In the genomic region with DNA sequence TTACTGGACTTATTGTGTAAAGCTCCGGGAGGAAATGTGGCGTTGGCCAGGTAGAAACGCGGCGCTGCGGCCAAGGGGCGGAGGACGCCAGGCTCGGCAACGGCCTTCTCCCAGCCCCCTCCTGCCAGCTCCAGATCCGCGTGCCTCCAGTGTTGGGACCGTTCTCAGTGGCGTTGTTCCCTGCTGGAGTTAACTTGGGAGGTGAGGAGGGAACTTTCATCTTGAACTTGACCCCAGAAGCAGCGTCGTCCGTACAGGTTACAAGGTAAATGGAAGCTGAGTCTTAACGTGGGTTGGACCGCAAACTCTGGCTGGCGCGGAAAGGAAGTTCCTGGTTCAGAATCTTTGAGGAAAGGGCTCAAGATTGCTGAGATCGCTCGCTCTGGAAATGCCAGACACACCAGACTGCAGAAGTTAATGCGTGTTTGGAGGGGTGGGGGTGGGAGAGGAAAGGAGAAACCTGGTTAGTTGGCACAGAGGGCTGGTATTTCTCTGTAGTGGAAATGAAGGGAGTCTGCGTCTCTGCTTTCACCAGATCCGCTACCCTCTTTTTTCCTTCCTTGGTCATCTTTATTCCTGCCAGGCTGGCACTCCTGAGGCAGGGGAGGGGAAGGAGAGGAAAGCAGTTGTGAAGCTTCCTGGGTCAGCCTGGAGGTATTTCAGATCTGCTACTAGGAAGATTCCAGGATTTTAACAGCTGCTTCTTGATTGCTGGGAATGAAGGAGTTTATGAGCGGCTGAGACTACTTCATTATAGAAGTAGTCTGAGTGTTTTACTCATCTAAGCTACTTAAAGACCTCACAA, we compare ENCODE assay signal across 8 cellular contexts. TPM values are rescaled to one million over a fixed set of nuclear protein-coding genes. Genes with fewer than 3 reads are reported as not detected.
DNase-seq lines count a peak whose midpoint lies in the region; ATAC-seq and TF ChIP-seq lines count a peak whose summit lies in the region.

No MANE protein-coding gene starts in this region.

- 3 to 4% methylated on average over 11 to 27 of the region's 27 CpGs for WGBS in endodermal cell (ENCODE audit: insufficient coverage in 1 of 2, insufficient read length in 1 of 2), 2 experiments

- peak; percentile 3; the same call in 1 of the 3 replicates for ATAC-seq in RWPE2 (ENCODE audit: low read depth)

- peak overlapping the region; percentile 80 for H3K4me3 Mint-ChIP-seq in endodermal cell
- H3K4me3 Mint-ChIP-seq in mesothelial cell of epicardium: peak overlapping the region; percentile 96
- peak overlapping the region; percentile 96 for H3K4me3 Mint-ChIP-seq in type B pancreatic cell

- H3K4me1 ChIP-seq in RWPE2 (ENCODE audit: insufficient read depth, poor library complexity, severe bottlenecking) (peaks cover 51% of the 10 kb centered on the region), endodermal cell (ENCODE audit: control insufficient read depth, insufficient read depth, low read length) (peaks cover 6% of the 10 kb centered on the region)

- H3K27me3 ChIP-seq in RWPE2 (ENCODE audit: insufficient read depth, poor library complexity, severe bottlenecking) (no peaks in the 10 kb centered on the region), endodermal cell (ENCODE audit: control insufficient read depth, insufficient read depth, low read length, poor library complexity, severe bottlenecking) (peaks cover 40% of the 10 kb centered on the region)

- H3K27ac ChIP-seq in RWPE2 (ENCODE audit: poor library complexity, severe bottlenecking) (peak overlapping the region; percentile 79), endodermal cell (ENCODE audit: low read depth, low read length) (no peak overlapping the region)

- DNase-seq in SIG-M5 treated with dmso at 0.1 percent for 504 hours (lab: John Stamatoyannopoulos, UW; ENCODE audit: unreplicated experiment) (peak; percentile 7), SIG-M5 (lab: John Stamatoyannopoulos, UW) (no peak), RWPE2 (ENCODE audit: low spot score) (no peak), endodermal cell (peak; percentile 83), mesothelial cell of epicardium (ENCODE audit: low spot score in 2 of 2, unreplicated experiment in 2 of 2) (peak; percentile 24 to 50), type B pancreatic cell (ENCODE audit: extremely low spot score, unreplicated experiment) (no peak), COR-L47 (lab: John Stamatoyannopoulos, UW) (no peak)
- DNase-seq in central memory CD4-positive, alpha-beta T cell: no peak

- H3K9ac ChIP-seq in endodermal cell (ENCODE audit: extremely low read depth, low read length, poor library complexity, severe bottlenecking): peak overlapping the region; percentile 66

- H3K4me3 ChIP-seq in RWPE2 (ENCODE audit: severe bottlenecking) (peak overlapping the region; percentile 87), endodermal cell (ENCODE audit: low read length) (peak overlapping the region; percentile 88)

- peaks cover 18% of the 10 kb centered on the region for H3K4me1 Mint-ChIP-seq in endodermal cell
- H3K4me1 Mint-ChIP-seq in mesothelial cell of epicardium: peaks cover 72% of the 10 kb centered on the region
- H3K4me1 Mint-ChIP-seq in type B pancreatic cell (ENCODE audit: unreplicated experiment): peaks cover 55% of the 10 kb centered on the region

- H3K9me3 ChIP-seq in RWPE2 (ENCODE audit: severe bottlenecking): no peaks in the 10 kb centered on the region
- H3K9me3 ChIP-seq in endodermal cell (ENCODE audit: control insufficient read depth, low read length): no peaks in the 10 kb centered on the region

- no peaks in the 10 kb centered on the region for H3K9me3 Mint-ChIP-seq in endodermal cell
- no peaks in the 10 kb centered on the region for H3K9me3 Mint-ChIP-seq in mesothelial cell of epicardium
- H3K9me3 Mint-ChIP-seq in type B pancreatic cell: no peaks in the 10 kb centered on the region

- peaks cover 81% of the 10 kb centered on the region for H3K27me3 Mint-ChIP-seq in endodermal cell (ENCODE audit: insufficient read depth)
- no peaks in the 10 kb centered on the region for H3K27me3 Mint-ChIP-seq in mesothelial cell of epicardium (ENCODE audit: low read depth)
- H3K27me3 Mint-ChIP-seq in type B pancreatic cell: peaks cover 2% of the 10 kb centered on the region

- H3K27ac Mint-ChIP-seq in endodermal cell: peak overlapping the region; percentile 52
- peak overlapping the region; percentile 97 for H3K27ac Mint-ChIP-seq in mesothelial cell of epicardium
- H3K27ac Mint-ChIP-seq in type B pancreatic cell: peak overlapping the region; percentile 91

- TF ChIP-seq CTCF in RWPE2 (IDR thresholded peaks at IDR 0.05; ENCODE audit: poor library complexity, severe bottlenecking): no peak
- TF ChIP-seq CTCF in endodermal cell (conservative IDR thresholded peaks at IDR 0.05): no peak
- no peak for TF ChIP-seq CTCF in mesothelial cell of epicardium (IDR thresholded peaks at IDR 0.05; ENCODE audit: unreplicated experiment)
- TF ChIP-seq CTCF in type B pancreatic cell (conservative IDR thresholded peaks at IDR 0.05): no peak

- no peaks in the 10 kb centered on the region for H3K36me3 Mint-ChIP-seq in endodermal cell (ENCODE audit: low read depth)
- no peaks in the 10 kb centered on the region for H3K36me3 Mint-ChIP-seq in mesothelial cell of epicardium
- H3K36me3 Mint-ChIP-seq in type B pancreatic cell: peaks cover 7% of the 10 kb centered on the region

- H3K36me3 ChIP-seq in RWPE2 (ENCODE audit: low read depth) (peaks cover 7% of the 10 kb centered on the region), endodermal cell (ENCODE audit: control insufficient read depth, insufficient read depth, low read length) (no peaks in the 10 kb centered on the region)

RNA-seq across cellular contexts. Expression of gene TANC1, which starts 1.5 kb away (rescaled TPM):
- 1 to 10 TPM; 2.9 to 9.5 TPM for total RNA-seq in endodermal cell
- 15.0 TPM for polyA plus RNA-seq in endodermal cell (2013, experiment 1 of 2)
- 15.6 TPM for polyA plus RNA-seq in endodermal cell (2013, experiment 2 of 2)
- 132 to 138 TPM (median 134 TPM) in 3 replicates for total RNA-seq in mesothelial cell of epicardium
- total RNA-seq in type B pancreatic cell (ENCODE audit: low replicate concordance): 56.9 and 138 TPM in 2 replicates

Comparison
In these comparisons a context has a peak if more than half of its experiments do, and no peak if none do; other contexts are left out.
1. DNase-seq: peak in SIG-M5 treated with dmso at 0.1 percent for 504 hours (single experiment), endodermal cell (single experiment) and mesothelial cell of epicardium (2 of 2); none in SIG-M5 (single experiment), RWPE2 (single experiment), type B pancreatic cell (single experiment), central memory CD4-positive, alpha-beta T cell (single experiment) and COR-L47 (single experiment).
2. Peak in every context shown above with its lines, with median percentiles within 50 percentile points of each other: H3K27ac Mint-ChIP-seq and H3K4me3 Mint-ChIP-seq.